Comparison of ENCODE assay signal across 1 cellular context in the genomic region with DNA sequence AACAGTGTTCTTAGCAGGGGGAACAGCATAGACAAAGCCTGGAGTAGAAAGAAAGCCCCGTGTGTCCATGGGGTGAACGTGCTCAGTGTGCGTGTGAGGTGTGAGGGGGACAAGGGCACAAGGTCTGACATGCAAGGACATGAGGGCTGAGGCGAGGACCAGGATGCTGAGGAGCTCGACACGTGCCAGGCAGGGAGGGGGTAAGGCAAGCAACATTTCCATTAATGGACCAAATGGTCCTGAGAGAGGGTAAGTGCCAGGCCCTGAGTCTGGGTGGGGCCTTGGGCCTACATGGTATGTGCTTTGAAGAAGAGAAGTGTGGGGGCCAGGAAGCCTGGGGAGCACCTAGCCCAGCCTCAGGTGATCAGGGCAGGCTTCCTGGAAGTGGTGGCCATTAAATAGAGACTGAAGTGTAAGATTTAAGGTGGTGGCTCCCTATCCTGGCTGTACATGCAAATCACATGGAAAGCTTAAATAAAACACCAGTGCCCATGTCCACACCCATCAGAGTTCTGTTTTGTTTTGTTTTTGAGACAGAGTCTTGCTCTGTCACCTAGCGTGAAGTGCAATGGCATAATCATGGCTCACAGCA.
TF ChIP-seq lines count a peak whose summit lies in the region.

No MANE protein-coding gene starts in this region.

TF ChIP-seq in K562, 482 proteins besides CTCF, POLR2A, EP300 and RAD21:
- TF ChIP-seq YY1 (IDR thresholded peaks at IDR 0.05; ENCODE audit: borderline replicate concordance in 1 of 3, control insufficient read depth in 1 of 3, extremely low read depth in 1 of 3, insufficient read depth in 3 of 3, insufficient read length in 1 of 3, insufficient replicate concordance in 2 of 3, low read depth in 1 of 3, low read length in 2 of 3) (no peak), ZFP36 (IDR thresholded peaks at IDR 0.05; ENCODE audit: low read depth, low read length, partially characterized antibody) (peak; percentile 95), MAFG (tag; conservative IDR thresholded peaks at IDR 0.05) (no peak), RBM25 (IDR thresholded peaks at IDR 0.05; ENCODE audit: low read depth, low read length, severe bottlenecking) (peak; percentile 48), U2AF1 (optimal IDR thresholded peaks at IDR 0.05; ENCODE audit: low read depth, low read length) (no peak), KDM1A (IDR thresholded peaks at IDR 0.05) (no peak)
- TF ChIP-seq, protein P1, sequence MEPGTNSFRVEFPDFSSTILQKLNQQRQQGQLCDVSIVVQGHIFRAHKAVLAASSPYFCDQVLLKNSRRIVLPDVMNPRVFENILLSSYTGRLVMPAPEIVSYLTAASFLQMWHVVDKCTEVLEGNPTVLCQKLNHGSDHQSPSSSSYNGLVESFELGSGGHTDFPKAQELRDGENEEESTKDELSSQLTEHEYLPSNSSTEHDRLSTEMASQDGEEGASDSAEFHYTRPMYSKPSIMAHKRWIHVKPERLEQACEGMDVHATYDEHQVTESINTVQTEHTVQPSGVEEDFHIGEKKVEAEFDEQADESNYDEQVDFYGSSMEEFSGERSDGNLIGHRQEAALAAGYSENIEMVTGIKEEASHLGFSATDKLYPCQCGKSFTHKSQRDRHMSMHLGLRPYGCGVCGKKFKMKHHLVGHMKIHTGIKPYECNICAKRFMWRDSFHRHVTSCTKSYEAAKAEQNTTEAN (CRISPR knock-in tag; IDR thresholded peaks at IDR 0.05) = no peak
